20 cellular contexts compared by ENCODE assay signal in genomic region chr2:20175267-20175666, GRCh38.
"Had no signal": no experiment of that assay in that cellular context is flagged by ENCODE, and none has a peak within 500 bp of the region (broad histone marks: within the 10 kb centered on the region; RNA-seq: fewer than 3 reads in every experiment).

No MANE protein-coding gene starts in this region.

- ATAC-seq: effector memory CD8-positive, alpha-beta T cell; gastrocnemius medialis; lower lobe of right lung; pancreas; psoas muscle; right lobe of liver had no signal

- H3K4me3 Mint-ChIP-seq: effector memory CD8-positive, alpha-beta T cell; memory B cell; naive B cell; nephron had no signal

- H3K27ac Mint-ChIP-seq: effector memory CD8-positive, alpha-beta T cell; memory B cell; naive B cell; nephron had no signal

- H3K27ac ChIP-seq: epithelial cell of prostate, esophagus muscularis mucosa, gastrocnemius medialis, left ventricle myocardium inferior, lower lobe of right lung, pancreas, psoas muscle, right lobe of liver, tibial artery, upper lobe of left lung, vagina had no signal

- H3K9me3 Mint-ChIP-seq: effector memory CD8-positive, alpha-beta T cell; memory B cell; naive B cell; nephron had no signal

- DNase-seq: effector memory CD8-positive, alpha-beta T cell; gastrocnemius medialis; left ventricle myocardium inferior; lower lobe of right lung; naive B cell; occipital lobe; pancreas; psoas muscle; retina; right lobe of liver; stimulated activated CD4-positive, alpha-beta T cell treated with anti-CD3 and anti-CD28 coated beads, Interleukin-2, amount 100 ng/mL, for 24 hours; stimulated activated CD4-positive, alpha-beta T cell treated with anti-CD3 and anti-CD28 coated beads, Interleukin-4, amount 100 ng/mL, for 4 hours; stimulated activated naive CD4-positive, alpha-beta T cell; upper lobe of left lung had no signal

- H3K36me3 Mint-ChIP-seq: memory B cell, naive B cell had no signal

- H3K4me3 ChIP-seq: esophagus muscularis mucosa, gastrocnemius medialis, left ventricle myocardium inferior, lower lobe of right lung, pancreas, psoas muscle, right lobe of liver, tibial artery, upper lobe of left lung, vagina had no signal

- H3K4me1 Mint-ChIP-seq: memory B cell, naive B cell had no signal
